ENCODE assay signal across 10 cellular contexts in genomic region chr5:160799160-160799559, GRCh38. TPM values are rescaled to one million over a fixed set of nuclear protein-coding genes. Genes with fewer than 3 reads are reported as not detected.
A peak's percentile ranks its signal among the peaks of the same experiment; 100 is the strongest.
DNase-seq lines count a peak whose midpoint lies in the region; ATAC-seq and TF ChIP-seq lines count a peak whose summit lies in the region.
"Had no signal": no experiment of that assay in that cellular context is flagged by ENCODE, and none has a peak within 500 bp of the region (broad histone marks: within the 10 kb centered on the region; RNA-seq: fewer than 3 reads in every experiment).

No MANE protein-coding gene starts in this region.

- CTCF ChIA-PET in activated CD8-positive, alpha-beta memory T cell treated with anti-CD3 and anti-CD28 coated beads, Interleukin-2, amount 10 ng/mL, durations not matched to agents 7 days and 5 days (lab: Charles Lee): no interaction called here

- peak; percentile 7 for DNase-seq in DMS53 treated with DMSO at 0.1 percent for 48 hours (lab: John Stamatoyannopoulos, UW; ENCODE audit: unreplicated experiment)
- peak; percentile 82 for DNase-seq in OCI-M1 (lab: John Stamatoyannopoulos, UW)
- DNase-seq in GM23338 (ENCODE audit: low spot score): no peak
- no peak for DNase-seq in activated T-cell treated with anti-CD3 and anti-CD28 coated beads, Interleukin-2, amount 50 U/mL, for 72 hours
- no peak for DNase-seq in stimulated activated CD4-positive, alpha-beta T cell treated with anti-CD3 and anti-CD28 coated beads, Interleukin-4, amount 100 ng/mL, for 4 hours
- DNase-seq in activated CD8-positive, alpha-beta memory T cell treated with anti-CD3 and anti-CD28 coated beads, Interleukin-2, amount 10 ng/mL, durations not matched to agents 7 days and 5 days: no peak

- H3K79me2 ChIP-seq in GM23338 (replicated peaks; ENCODE audit: insufficient read depth): no peaks in the 10 kb centered on the region

- H3K4me3 ChIP-seq in GM23338: no peak overlapping the region
- H3K4me3 ChIP-seq: SK-N-MC had no signal

- no peaks in the 10 kb centered on the region for H3K9me3 Mint-ChIP-seq in GM23338
- peaks cover 0 to 2% of the 10 kb centered on the region in 2 donors for H3K9me3 Mint-ChIP-seq in activated T-cell treated with anti-CD3 and anti-CD28 coated beads, Interleukin-2, amount 50 U/mL, for 72 hours
- no peaks in the 10 kb centered on the region for H3K9me3 Mint-ChIP-seq in activated CD8-positive, alpha-beta memory T cell treated with anti-CD3 and anti-CD28 coated beads, Interleukin-2, amount 10 ng/mL, durations not matched to agents 7 days and 5 days (ENCODE audit: low read depth)
- H3K9me3 Mint-ChIP-seq: activated T-helper 1 cell treated with anti-CD3 and anti-CD28 coated beads, Interleukin-12 subunit alpha, Interleukin-12 subunit beta, Interleukin-2, Interleukin-4 antibody, amounts not matched to agents 30 ng/mL and 10 ng/mL and 1 ng/mL, durations not matched to agents 14 hours and 24 hours and 36 hours had no signal

- 0 out of 2 replicates have a peak, but pooled peaks cover 3% of the 10 kb centered on the region for H3K4me1 ChIP-seq in GM23338 (ENCODE audit: insufficient read depth)

- H3K4me3 Mint-ChIP-seq in GM23338: no peak overlapping the region
- no peak overlapping the region for H3K4me3 Mint-ChIP-seq in activated T-cell treated with anti-CD3 and anti-CD28 coated beads, Interleukin-2, amount 50 U/mL, for 72 hours
- no peak overlapping the region for H3K4me3 Mint-ChIP-seq in activated CD8-positive, alpha-beta memory T cell treated with anti-CD3 and anti-CD28 coated beads, Interleukin-2, amount 10 ng/mL, durations not matched to agents 7 days and 5 days
- H3K4me3 Mint-ChIP-seq: activated T-helper 1 cell treated with anti-CD3 and anti-CD28 coated beads, Interleukin-12 subunit alpha, Interleukin-12 subunit beta, Interleukin-2, Interleukin-4 antibody, amounts not matched to agents 30 ng/mL and 10 ng/mL and 1 ng/mL, durations not matched to agents 14 hours and 24 hours and 36 hours had no signal

- H3K27ac Mint-ChIP-seq in GM23338: no peak overlapping the region
- H3K27ac Mint-ChIP-seq in activated T-cell treated with anti-CD3 and anti-CD28 coated beads, Interleukin-2, amount 50 U/mL, for 72 hours: no peak overlapping the region
- H3K27ac Mint-ChIP-seq in activated CD8-positive, alpha-beta memory T cell treated with anti-CD3 and anti-CD28 coated beads, Interleukin-2, amount 10 ng/mL, durations not matched to agents 7 days and 5 days: no peak overlapping the region
- H3K27ac Mint-ChIP-seq: activated T-helper 1 cell treated with anti-CD3 and anti-CD28 coated beads, Interleukin-12 subunit alpha, Interleukin-12 subunit beta, Interleukin-2, Interleukin-4 antibody, amounts not matched to agents 30 ng/mL and 10 ng/mL and 1 ng/mL, durations not matched to agents 14 hours and 24 hours and 36 hours had no signal

- H3K27ac ChIP-seq in GM23338 (ENCODE audit: low read depth): no peak overlapping the region
- H3K27ac ChIP-seq: SK-N-MC had no signal

- no peak overlapping the region for H3K4me2 ChIP-seq in GM23338

- H3K9me2 ChIP-seq in GM23338 (ENCODE audit: insufficient read depth): no peaks in the 10 kb centered on the region

- H2AFZ ChIP-seq in GM23338: no peak overlapping the region

- no peaks in the 10 kb centered on the region for H4K20me1 ChIP-seq in GM23338 (replicated peaks; ENCODE audit: insufficient read depth)

- no peaks in the 10 kb centered on the region for H3K36me3 ChIP-seq in GM23338 (ENCODE audit: insufficient read depth)

- H3F3A ChIP-seq in GM23338 (replicated peaks; ENCODE audit: low read depth): no peaks in the 10 kb centered on the region

- H3K27me3 ChIP-seq in GM23338 (ENCODE audit: insufficient read depth): no peaks in the 10 kb centered on the region

- H3K4me1 Mint-ChIP-seq in GM23338: no peaks in the 10 kb centered on the region
- H3K4me1 Mint-ChIP-seq in activated T-cell treated with anti-CD3 and anti-CD28 coated beads, Interleukin-2, amount 50 U/mL, for 72 hours (ENCODE audit: low read depth): no peaks in the 10 kb centered on the region
- H3K4me1 Mint-ChIP-seq in activated CD8-positive, alpha-beta memory T cell treated with anti-CD3 and anti-CD28 coated beads, Interleukin-2, amount 10 ng/mL, durations not matched to agents 7 days and 5 days: no peaks in the 10 kb centered on the region

- no peak for TF ChIP-seq CTCF in GM23338 (conservative IDR thresholded peaks at IDR 0.05; ENCODE audit: low read depth in 2 of 2)

- peak; percentile 65 for ATAC-seq in GM19372 (IDR thresholded peaks at IDR 0.05; ENCODE audit: low read depth, unreplicated experiment)
- ATAC-seq in HG03196 (IDR thresholded peaks at IDR 0.05; ENCODE audit: unreplicated experiment): peak; percentile 63
- ATAC-seq in GM23338: no peak
- no peak for ATAC-seq in activated T-cell treated with anti-CD3 and anti-CD28 coated beads, Interleukin-2, amount 50 U/mL, for 72 hours (replicated peaks in 1 of 2)
- ATAC-seq in activated CD8-positive, alpha-beta memory T cell treated with anti-CD3 and anti-CD28 coated beads, Interleukin-2, amount 10 ng/mL, durations not matched to agents 7 days and 5 days: no peak

- H3K27me3 Mint-ChIP-seq in GM23338 (ENCODE audit: insufficient read depth, low read depth, poor library complexity): no peaks in the 10 kb centered on the region
- H3K27me3 Mint-ChIP-seq in activated T-cell treated with anti-CD3 and anti-CD28 coated beads, Interleukin-2, amount 50 U/mL, for 72 hours (ENCODE audit: low read depth): peaks cover 8% of the 10 kb centered on the region
- H3K27me3 Mint-ChIP-seq in activated CD8-positive, alpha-beta memory T cell treated with anti-CD3 and anti-CD28 coated beads, Interleukin-2, amount 10 ng/mL, durations not matched to agents 7 days and 5 days: peaks cover 2% of the 10 kb centered on the region

- no peaks in the 10 kb centered on the region for H3K36me3 Mint-ChIP-seq in GM23338 (ENCODE audit: low read depth)
- no peaks in the 10 kb centered on the region for H3K36me3 Mint-ChIP-seq in activated T-cell treated with anti-CD3 and anti-CD28 coated beads, Interleukin-2, amount 50 U/mL, for 72 hours (ENCODE audit: insufficient read depth in 2 of 2)
- H3K36me3 Mint-ChIP-seq in activated CD8-positive, alpha-beta memory T cell treated with anti-CD3 and anti-CD28 coated beads, Interleukin-2, amount 10 ng/mL, durations not matched to agents 7 days and 5 days: no peaks in the 10 kb centered on the region

TF ChIP-seq in GM23338, 12 proteins besides CTCF, POLR2A, EP300 and RAD21 (continues in another document):
- TF ChIP-seq ZNF114 (CRISPR knock-in tag; IDR thresholded peaks at IDR 0.05): no peak
- TF ChIP-seq JUNB (IDR thresholded peaks at IDR 0.05; ENCODE audit: unreplicated experiment): no peak

RNA-seq across cellular contexts. Expression of gene ATP10B, which starts 52.9 kb away (rescaled TPM):
- 0.08 and 0.14 TPM in 2 replicates for total RNA-seq in GM23338 (2014; rRNA removed; shearing (Covaris generic))
- 0.10 and 0.11 TPM in 2 replicates for polyA plus RNA-seq in GM23338 (2016; fragmentation: Nextera tagmentation; extraction: Ambion mirVana)
- total RNA-seq in activated T-cell treated with anti-CD3 and anti-CD28 coated beads, Interleukin-2, amount 50 U/mL, for 72 hours: not detected
- total RNA-seq in activated CD8-positive, alpha-beta memory T cell treated with anti-CD3 and anti-CD28 coated beads, Interleukin-2, amount 10 ng/mL, durations not matched to agents 7 days and 5 days: not detected
- total RNA-seq: activated T-helper 1 cell treated with anti-CD3 and anti-CD28 coated beads, Interleukin-12 subunit alpha, Interleukin-12 subunit beta, Interleukin-2, Interleukin-4 antibody, amounts not matched to agents 30 ng/mL and 10 ng/mL and 1 ng/mL, durations not matched to agents 14 hours and 24 hours and 36 hours had no signal

Comparison
In these comparisons a context has a peak if more than half of its experiments do, and no peak if none do; other contexts are left out.
1. DNase-seq: peak in DMS53 treated with DMSO at 0.1 percent for 48 hours (single experiment) and OCI-M1 (single experiment); none in GM23338 (single experiment), activated T-cell treated with anti-CD3 and anti-CD28 coated beads, Interleukin-2, amount 50 U/mL, for 72 hours (0 of 2), stimulated activated CD4-positive, alpha-beta T cell treated with anti-CD3 and anti-CD28 coated beads, Interleukin-4, amount 100 ng/mL, for 4 hours (0 of 2) and activated CD8-positive, alpha-beta memory T cell treated with anti-CD3 and anti-CD28 coated beads, Interleukin-2, amount 10 ng/mL, durations not matched to agents 7 days and 5 days (single experiment).
2. ATAC-seq: peak in GM19372 (single experiment) and HG03196 (single experiment); none in GM23338 (single experiment), activated T-cell treated with anti-CD3 and anti-CD28 coated beads, Interleukin-2, amount 50 U/mL, for 72 hours (0 of 2) and activated CD8-positive, alpha-beta memory T cell treated with anti-CD3 and anti-CD28 coated beads, Interleukin-2, amount 10 ng/mL, durations not matched to agents 7 days and 5 days (single experiment).